ENCODE assay signal across 9 cellular contexts in genomic region chr11:70271635-70271953, GRCh38. TPM values are rescaled to one million over a fixed set of nuclear protein-coding genes. Genes with fewer than 3 reads are reported as not detected.
DNase-seq lines count a peak whose midpoint lies in the region; TF ChIP-seq lines count a peak whose summit lies in the region.
"Had no signal": no experiment of that assay in that cellular context is flagged by ENCODE, and none has a peak within 500 bp of the region (broad histone marks: within the 10 kb centered on the region; RNA-seq: fewer than 3 reads in every experiment).

No MANE protein-coding gene starts in this region.

- peak overlapping the region; percentile 91 for H3K9ac ChIP-seq in SK-N-MC (ENCODE audit: insufficient read length)

- no peaks in the 10 kb centered on the region for H3K27me3 ChIP-seq in GM06990 (replicated peaks; ENCODE audit: control insufficient read depth, insufficient read depth, low read length)
- H3K27me3 ChIP-seq in prostate gland (replicated peaks; ENCODE audit: insufficient read depth) = no peaks in the 10 kb centered on the region

- DNase-seq in GM06990 (ENCODE audit: extremely low read depth, insufficient read length) (no peak), SK-N-MC (ENCODE audit: low read depth, low spot score) (no peak), fibroblast of the aortic adventitia (ENCODE audit: low read depth) (no peak), prostate gland (ENCODE audit: low spot score) (no peak), GM19240 (ENCODE audit: insufficient read length, low spot score) (no peak), Kasumi-1 (lab: John Stamatoyannopoulos, UW) (no peak), SKM-1 treated with dmso at 0.1 percent for 144 hours (lab: John Stamatoyannopoulos, UW; ENCODE audit: unreplicated experiment) (no peak), Ammon's horn (ENCODE audit: low spot score) (no peak)
- DNase-seq: SW 1271 had no signal

- intact Hi-C loops in prostate gland (cut with DNase I) = loop anchor here (5.0 kb wide), 1 partner anchor 126 kb away; the partner anchor contains the start of gene CTTN

- 0% methylated on average over 2 of the region's 2 CpGs for WGBS in prostate gland

- H3K9me3 ChIP-seq in SK-N-MC (ENCODE audit: low read depth, low read length) (no peaks in the 10 kb centered on the region), prostate gland (no peaks in the 10 kb centered on the region)

- H3K27ac ChIP-seq in SK-N-MC (no peak overlapping the region), prostate gland (peak overlapping the region; percentile 77 to 91)

- peak overlapping the region; percentile 88 for H3K4me3 ChIP-seq in GM06990 (replicated peaks; ENCODE audit: low read depth, low read length)
- peak overlapping the region; percentile 95 for H3K4me3 ChIP-seq in SK-N-MC
- peak overlapping the region; percentile 86 for H3K4me3 ChIP-seq in fibroblast of the aortic adventitia (ENCODE audit: low read depth, low read length)
- H3K4me3 ChIP-seq in prostate gland = peak overlapping the region; percentile 92 to 97

- no peak for TF ChIP-seq POLR2A in prostate gland (IDR thresholded peaks at IDR 0.05)

- TF ChIP-seq CTCF in GM06990 (IDR thresholded peaks at IDR 0.05; ENCODE audit: insufficient read depth, low read length, poor library complexity, severe bottlenecking) (no peak), fibroblast of the aortic adventitia (IDR thresholded peaks at IDR 0.05; ENCODE audit: insufficient read depth, low read length) (no peak), prostate gland (IDR thresholded peaks at IDR 0.05) (no peak)

- H3K4me1 ChIP-seq in prostate gland (replicated peaks) = no peaks in the 10 kb centered on the region

- H3K36me3 ChIP-seq in GM06990 (ENCODE audit: control insufficient read depth, insufficient read depth, low read length) (peaks cover 11% of the 10 kb centered on the region), SK-N-MC (ENCODE audit: insufficient read depth, low read length) (peaks cover 47% of the 10 kb centered on the region), prostate gland (no peaks in the 10 kb centered on the region)

RNA-seq across cellular contexts. Expression of gene PPFIA1, which starts 1.1 kb away (rescaled TPM):
- total RNA-seq in fibroblast of the aortic adventitia (ENCODE audit: low replicate concordance) (36.3 and 37.1 TPM in 2 replicates), prostate gland (10 to 100 TPM; 29.1 to 61.8 TPM)
